In the genomic region with DNA sequence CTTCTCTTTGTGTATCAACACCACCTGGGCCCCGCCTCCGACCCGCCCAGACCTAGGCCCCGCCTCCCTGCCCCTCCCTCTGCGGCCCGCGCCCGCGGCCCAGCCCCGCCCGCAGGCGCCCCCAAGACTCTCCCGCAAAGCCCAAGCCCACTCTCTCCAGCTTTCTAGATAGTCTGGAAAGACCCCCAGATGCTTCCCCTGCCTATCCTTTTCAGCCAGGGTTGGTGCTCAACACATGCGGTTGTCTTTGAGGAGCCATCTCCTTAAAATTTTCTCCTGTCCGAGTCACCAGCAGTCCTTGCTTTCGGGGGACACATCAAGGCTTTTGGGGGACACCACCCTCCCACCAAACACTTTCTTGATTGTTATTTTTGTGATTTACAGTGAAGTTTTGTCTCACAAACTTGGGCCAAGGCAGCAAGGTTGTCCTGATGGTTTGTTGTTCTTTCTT, we compare ENCODE assay signal across 1 cellular context.
TF ChIP-seq lines count a peak whose summit lies in the region.

No MANE protein-coding gene starts in this region.

TF ChIP-seq in GM12878, 131 proteins besides CTCF, POLR2A, EP300 and RAD21 (continued from another document):
- no peak for TF ChIP-seq FOS (IDR thresholded peaks at IDR 0.05; ENCODE audit: borderline replicate concordance, extremely low read depth, insufficient read length)
- no peak for TF ChIP-seq MXI1 (IDR thresholded peaks at IDR 0.05; ENCODE audit: low read depth, low read length)
- TF ChIP-seq, protein P1, sequence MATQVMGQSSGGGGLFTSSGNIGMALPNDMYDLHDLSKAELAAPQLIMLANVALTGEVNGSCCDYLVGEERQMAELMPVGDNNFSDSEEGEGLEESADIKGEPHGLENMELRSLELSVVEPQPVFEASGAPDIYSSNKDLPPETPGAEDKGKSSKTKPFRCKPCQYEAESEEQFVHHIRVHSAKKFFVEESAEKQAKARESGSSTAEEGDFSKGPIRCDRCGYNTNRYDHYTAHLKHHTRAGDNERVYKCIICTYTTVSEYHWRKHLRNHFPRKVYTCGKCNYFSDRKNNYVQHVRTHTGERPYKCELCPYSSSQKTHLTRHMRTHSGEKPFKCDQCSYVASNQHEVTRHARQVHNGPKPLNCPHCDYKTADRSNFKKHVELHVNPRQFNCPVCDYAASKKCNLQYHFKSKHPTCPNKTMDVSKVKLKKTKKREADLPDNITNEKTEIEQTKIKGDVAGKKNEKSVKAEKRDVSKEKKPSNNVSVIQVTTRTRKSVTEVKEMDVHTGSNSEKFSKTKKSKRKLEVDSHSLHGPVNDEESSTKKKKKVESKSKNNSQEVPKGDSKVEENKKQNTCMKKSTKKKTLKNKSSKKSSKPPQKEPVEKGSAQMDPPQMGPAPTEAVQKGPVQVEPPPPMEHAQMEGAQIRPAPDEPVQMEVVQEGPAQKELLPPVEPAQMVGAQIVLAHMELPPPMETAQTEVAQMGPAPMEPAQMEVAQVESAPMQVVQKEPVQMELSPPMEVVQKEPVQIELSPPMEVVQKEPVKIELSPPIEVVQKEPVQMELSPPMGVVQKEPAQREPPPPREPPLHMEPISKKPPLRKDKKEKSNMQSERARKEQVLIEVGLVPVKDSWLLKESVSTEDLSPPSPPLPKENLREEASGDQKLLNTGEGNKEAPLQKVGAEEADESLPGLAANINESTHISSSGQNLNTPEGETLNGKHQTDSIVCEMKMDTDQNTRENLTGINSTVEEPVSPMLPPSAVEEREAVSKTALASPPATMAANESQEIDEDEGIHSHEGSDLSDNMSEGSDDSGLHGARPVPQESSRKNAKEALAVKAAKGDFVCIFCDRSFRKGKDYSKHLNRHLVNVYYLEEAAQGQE (IDR thresholded peaks at IDR 0.05; ENCODE audit: low read depth, low read length) = no peak
- TF ChIP-seq JUND (IDR thresholded peaks at IDR 0.05; ENCODE audit: low read depth, low read length) = no peak
- TF ChIP-seq NFIC (IDR thresholded peaks at IDR 0.05; ENCODE audit: low read depth, low read length) = no peak
- TF ChIP-seq ATF7 (IDR thresholded peaks at IDR 0.05; ENCODE audit: low read depth) = no peak
